Comparison of ENCODE assay signal across 1 cellular context in genomic region chr4:11503166-11503565, GRCh38.
TF ChIP-seq lines count a peak whose summit lies in the region.

No MANE protein-coding gene starts in this region.

TF ChIP-seq in HepG2, 621 proteins besides CTCF, POLR2A, EP300 and RAD21 (continued from another document):
- TF ChIP-seq ZHX2 (IDR thresholded peaks at IDR 0.05; ENCODE audit: low read depth) (no peak), ZHX2 (CRISPR knock-in tag; IDR thresholded peaks at IDR 0.05; ENCODE audit: borderline replicate concordance) (no peak), ZSCAN25 (CRISPR knock-in tag; IDR thresholded peaks at IDR 0.05) (no peak), ZNF564 (CRISPR knock-in tag; IDR thresholded peaks at IDR 0.05) (no peak), TBP (CRISPR knock-in tag; IDR thresholded peaks at IDR 0.05) (no peak), ZNF646 (CRISPR knock-in tag; IDR thresholded peaks at IDR 0.05) (no peak), ZNF414 (CRISPR knock-in tag; IDR thresholded peaks at IDR 0.05) (no peak), RELA (CRISPR knock-in tag; IDR thresholded peaks at IDR 0.05) (no peak), ZNF180 (CRISPR knock-in tag; IDR thresholded peaks at IDR 0.05; ENCODE audit: borderline replicate concordance, low read depth) (no peak), ZNF383 (CRISPR knock-in tag; IDR thresholded peaks at IDR 0.05; ENCODE audit: borderline replicate concordance) (no peak), RFXAP (CRISPR knock-in tag; IDR thresholded peaks at IDR 0.05; ENCODE audit: borderline replicate concordance) (no peak), NFYB (CRISPR knock-in tag; IDR thresholded peaks at IDR 0.05) (no peak)
